In the genomic region with DNA sequence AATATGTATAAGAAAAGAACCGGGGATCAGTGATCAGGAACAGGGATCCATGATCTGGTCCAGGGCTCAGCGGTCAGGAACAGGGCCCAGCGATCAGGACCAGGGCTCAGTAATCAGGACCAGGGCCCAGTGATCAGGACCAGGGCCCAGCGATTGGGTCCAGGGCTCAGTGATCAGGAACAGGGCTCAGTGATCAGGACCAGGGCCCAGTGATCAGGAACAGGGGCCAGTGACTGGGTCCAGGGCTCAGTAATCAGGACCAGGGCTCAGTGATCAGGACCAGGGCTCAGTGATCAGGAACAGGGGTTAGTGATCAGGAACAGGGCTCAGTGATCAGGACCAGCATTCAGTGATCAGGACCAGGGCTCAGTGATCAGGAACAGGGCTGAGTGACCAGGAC, we compare ENCODE assay signal across 11 cellular contexts. TPM values are rescaled to one million over a fixed set of nuclear protein-coding genes. Genes with fewer than 3 reads are reported as not detected.
DNase-seq lines count a peak whose midpoint lies in the region; ATAC-seq, FAIRE-seq and TF ChIP-seq lines count a peak whose summit lies in the region.
"Had no signal": no experiment of that assay in that cellular context is flagged by ENCODE, and none has a peak within 500 bp of the region (broad histone marks: within the 10 kb centered on the region; RNA-seq: fewer than 3 reads in every experiment).

No MANE protein-coding gene starts in this region.

- no peak overlapping the region for H2BK15ac ChIP-seq in IMR-90 (ENCODE audit: low read depth, low read length)
- H2BK15ac ChIP-seq in H1 (ENCODE audit: low read length): no peak overlapping the region

- no peak overlapping the region for H3K4me2 ChIP-seq in IMR-90 (ENCODE audit: low read depth, low read length)
- no peak overlapping the region for H3K4me2 ChIP-seq in H1 (ENCODE audit: insufficient read depth in 1 of 2, low read depth in 2 of 2, low read length in 2 of 2)

- H3K14ac ChIP-seq in IMR-90 (replicated peaks; ENCODE audit: low read depth, low read length) (no peak overlapping the region), H1 (ENCODE audit: insufficient read length) (no peak overlapping the region)

- TF ChIP-seq POLR2A in IMR-90 (IDR thresholded peaks at IDR 0.05; ENCODE audit: low read depth, low read length) (no peak), H1 (IDR thresholded peaks at IDR 0.05; ENCODE audit: control extremely low read depth in 1 of 2, low read depth in 2 of 2, low read length in 2 of 2) (no peak)

- no peak overlapping the region for H2AFZ ChIP-seq in IMR-90 (replicated peaks; ENCODE audit: low read length, poor library complexity)
- H2AFZ ChIP-seq in H1 (ENCODE audit: low read length): no peak overlapping the region

- DNase-seq in GM06990 (ENCODE audit: extremely low read depth, insufficient read length) (peak; percentile 59), IMR-90 (peak; percentile 15), H1 (ENCODE audit: low read depth in 1 of 2, low spot score in 2 of 2) (no peak), natural killer cell (peak; percentile 7), NCI-H2029 (lab: John Stamatoyannopoulos, UW) (no peak), head of caudate nucleus (no peak), foreskin melanocyte (no peak)
- DNase-seq: activated naive CD4-positive, alpha-beta T cell; nucleus accumbens; thyroid gland had no signal

- POLR2A ChIA-PET in IMR-90 (lab: Charles Lee; ENCODE audit: unreplicated experiment): no interaction called here
- POLR2A ChIA-PET in H1 (lab: Charles Lee; ENCODE audit: partially characterized antibody): no interaction called here

- H4K5ac ChIP-seq in IMR-90 (ENCODE audit: low read depth, low read length) (no peak overlapping the region), H1 (ENCODE audit: insufficient read length, low read depth, low read length) (no peak overlapping the region)

- in situ Hi-C loops in IMR-90 (cut with MboI; ENCODE audit: low sequenced_read_pairs): no loop called here

- H4K20me1 ChIP-seq in IMR-90 (ENCODE audit: insufficient read depth, low read length): no peaks in the 10 kb centered on the region
- no peaks in the 10 kb centered on the region for H4K20me1 ChIP-seq in H1 (replicated peaks in 1 of 2; ENCODE audit: control insufficient read depth in 1 of 2, insufficient read depth in 2 of 2, low read length in 2 of 2)

- H3K18ac ChIP-seq in IMR-90 (ENCODE audit: low read depth, low read length): no peak overlapping the region
- no peak overlapping the region for H3K18ac ChIP-seq in H1 (ENCODE audit: extremely low read depth, low read length)

- WGBS in IMR-90 (ENCODE audit: extremely low coverage in 2 of 2, insufficient read length in 1 of 2), 2 experiments: 49% methylated on average over 4 of the region's 4 CpGs; no CpG with 5 or more reads in 1 of the 2 experiments
- 59% methylated on average over 4 of the region's 4 CpGs; no CpG with 5 or more reads in 1 of the 2 experiments for WGBS in H1 (ENCODE audit: extremely low coverage in 1 of 2, insufficient coverage in 1 of 2, insufficient read length in 1 of 2, insufficient replicate concordance in 2 of 2, low coverage in 1 of 2, low lambda C conversion rate in 2 of 2, missing lambda C conversion rate in 1 of 2), 2 experiments

- CTCF ChIA-PET in IMR-90 (lab: Yijun Ruan, JAX): no interaction called here
- CTCF ChIA-PET in H1 (lab: Charles Lee; ENCODE audit: partially characterized antibody): interaction anchor here (0.6 kb wide), 1 partner anchor 105 kb away, joined by 3 read pairs; no protein-coding TSS in a partner anchor

- H3K36me3 Mint-ChIP-seq in natural killer cell: no peaks in the 10 kb centered on the region

- peak overlapping the region in 1 of 2 donors; percentile 21 for H3K27ac Mint-ChIP-seq in natural killer cell

- H3K27me3 Mint-ChIP-seq in natural killer cell (ENCODE audit: low read depth in 2 of 2): no peaks in the 10 kb centered on the region

- H4K8ac ChIP-seq in IMR-90 (ENCODE audit: low read depth in 2 of 2, low read length in 2 of 2) (no peak overlapping the region), H1 (ENCODE audit: extremely low read depth, insufficient read depth, low read length) (no peak overlapping the region)

- no peak overlapping the region for H2BK120ac ChIP-seq in IMR-90 (ENCODE audit: low read depth, low read length)
- no peak overlapping the region for H2BK120ac ChIP-seq in H1 (replicated peaks; ENCODE audit: low read depth, low read length)

- H2BK20ac ChIP-seq in IMR-90 (ENCODE audit: low read depth, low read length): no peak overlapping the region
- H2BK20ac ChIP-seq in H1 (ENCODE audit: low read length): no peak overlapping the region

- dilution Hi-C loops in IMR-90 (cut with HindIII; ENCODE audit: low sequenced_read_pairs, unreplicated experiment): no loop called here

- H2BK5ac ChIP-seq in IMR-90 (ENCODE audit: low read depth, low read length, poor library complexity, severe bottlenecking): no peak overlapping the region
- no peak overlapping the region for H2BK5ac ChIP-seq in H1 (ENCODE audit: low read depth, low read length)

- no peaks in the 10 kb centered on the region for H3K9me3 Mint-ChIP-seq in natural killer cell

- H3K79me2 ChIP-seq in H1 (ENCODE audit: control insufficient read depth in 1 of 2, insufficient read depth in 2 of 2, low read length in 2 of 2): no peaks in the 10 kb centered on the region

- H3K9me1 ChIP-seq in IMR-90 (ENCODE audit: insufficient read depth, low read length): no peaks in the 10 kb centered on the region

- FAIRE-seq in H1 (lab: Jason Lieb, UNC): peak; percentile 42

- H3K56ac ChIP-seq in IMR-90 (ENCODE audit: extremely low read depth, insufficient read depth, low read length): no peak overlapping the region
- H3K56ac ChIP-seq in H1 (replicated peaks; ENCODE audit: insufficient read length, low read depth, low read length): no peak overlapping the region

- H3K4ac ChIP-seq in IMR-90 (ENCODE audit: low read depth, low read length) (no peak overlapping the region), H1 (replicated peaks; ENCODE audit: insufficient read length, low read depth, low read length) (no peak overlapping the region)

- no peak overlapping the region for H2BK12ac ChIP-seq in H1 (ENCODE audit: low read depth, low read length)

- H3K4me3 Mint-ChIP-seq in natural killer cell: no peak overlapping the region

- TF ChIP-seq RAD21 in IMR-90 (IDR thresholded peaks at IDR 0.05; ENCODE audit: low read length) (no peak), H1 (IDR thresholded peaks at IDR 0.05 in 1 of 2, conservative IDR thresholded peaks at IDR 0.05 in 1 of 2; ENCODE audit: low read depth in 2 of 2, low read length in 2 of 2) (no peak)

- H2AK5ac ChIP-seq in IMR-90 (ENCODE audit: low read depth, low read length): no peak overlapping the region
- H2AK5ac ChIP-seq in H1 (ENCODE audit: low read depth, low read length): no peak overlapping the region

- no peak overlapping the region for H2AK9ac ChIP-seq in IMR-90 (replicated peaks; ENCODE audit: low read depth, low read length, poor library complexity)

- H3K36me3 ChIP-seq in GM06990 (ENCODE audit: control insufficient read depth, insufficient read depth, low read length) (no peaks in the 10 kb centered on the region), IMR-90 (ENCODE audit: control insufficient read depth, insufficient read depth, low read length) (no peaks in the 10 kb centered on the region), H1 (ENCODE audit: control insufficient read depth in 2 of 4, insufficient read depth in 4 of 4, low read length in 3 of 4) (no peaks in the 10 kb centered on the region; a peak in 1 of 8 replicates)
- H3K36me3 ChIP-seq: thyroid gland had no signal

- H3K9ac ChIP-seq in IMR-90 (ENCODE audit: low read depth, low read length) (no peak overlapping the region), H1 (replicated peaks in 1 of 4; ENCODE audit: extremely low read depth in 1 of 4, low read depth in 3 of 4, low read length in 3 of 4) (no peak overlapping the region)

- peaks cover 10% of the 10 kb centered on the region for H3K9me3 ChIP-seq in IMR-90 (ENCODE audit: control insufficient read depth, insufficient read depth, low read length)
- H3K9me3 ChIP-seq in H1 (ENCODE audit: insufficient read depth in 2 of 2, low read depth in 1 of 2, low read length in 1 of 2): peaks cover 28 to 53% of the 10 kb centered on the region in 2 experiments
- H3K9me3 ChIP-seq: thyroid gland had no signal

- no peaks in the 10 kb centered on the region for H3K27me3 ChIP-seq in GM06990 (replicated peaks; ENCODE audit: control insufficient read depth, insufficient read depth, low read length)
- no peaks in the 10 kb centered on the region for H3K27me3 ChIP-seq in IMR-90 (ENCODE audit: control insufficient read depth, insufficient read depth, low read length)
- H3K27me3 ChIP-seq in H1 (replicated peaks in 1 of 4; ENCODE audit: control insufficient read depth in 3 of 4, extremely low read depth in 1 of 4, insufficient read depth in 3 of 4, low read length in 3 of 4): no peaks in the 10 kb centered on the region
- H3K27me3 ChIP-seq: thyroid gland had no signal

- no peak overlapping the region for H3K23ac ChIP-seq in IMR-90 (ENCODE audit: low read depth, low read length)
- no peak overlapping the region for H3K23ac ChIP-seq in H1 (ENCODE audit: insufficient read length)

- TF ChIP-seq CTCF in GM06990 (IDR thresholded peaks at IDR 0.05; ENCODE audit: insufficient read depth, low read length, poor library complexity, severe bottlenecking) (no peak), IMR-90 (conservative IDR thresholded peaks at IDR 0.05; ENCODE audit: low read depth, low read length) (no peak), H1 (IDR thresholded peaks at IDR 0.05; ENCODE audit: control extremely low read depth in 1 of 3, insufficient read depth in 1 of 3, low read depth in 1 of 3, low read length in 3 of 3) (no peak), natural killer cell (IDR thresholded peaks at IDR 0.05) (no peak)

- no TSS peak for BruUV-seq in IMR-90 (replicated peaks; lab: Mats Ljungman, UMichigan)

- H3K23me2 ChIP-seq in H1 (ENCODE audit: low read depth, low read length): peaks cover 3% of the 10 kb centered on the region; the same call in 1 of the 2 replicates

- TF ChIP-seq EP300 in H1 (IDR thresholded peaks at IDR 0.05; ENCODE audit: borderline replicate concordance in 1 of 2, low read depth in 2 of 2, low read length in 2 of 2): no peak

- ATAC-seq in IMR-90 (ENCODE audit: low read depth): peak; percentile 21; the same call in 1 of the 2 replicates
- ATAC-seq in natural killer cell: peak in 1 of 3 donors; percentile 39
- no peak for ATAC-seq in HG03520 (IDR thresholded peaks at IDR 0.05; ENCODE audit: unreplicated experiment)

- H4K91ac ChIP-seq in IMR-90 (ENCODE audit: insufficient read depth, low read depth, low read length): no peak overlapping the region
- H4K91ac ChIP-seq in H1 (replicated peaks; ENCODE audit: insufficient read length, low read length): no peak overlapping the region

- H3K4me3 ChIP-seq in GM06990 (replicated peaks; ENCODE audit: low read depth, low read length) (no peak overlapping the region), IMR-90 (ENCODE audit: insufficient read depth, low read depth, low read length) (no peak overlapping the region), H1 (ENCODE audit: extremely low read depth in 1 of 4, insufficient read depth in 2 of 4, low read depth in 3 of 4, low read length in 4 of 4) (no peak overlapping the region)
- H3K4me3 ChIP-seq: thyroid gland had no signal

- H3K4me1 ChIP-seq in IMR-90 (ENCODE audit: control insufficient read depth, insufficient read depth, low read length): no peaks in the 10 kb centered on the region
- no peaks in the 10 kb centered on the region for H3K4me1 ChIP-seq in H1 (replicated peaks in 1 of 4; ENCODE audit: control insufficient read depth in 3 of 4, insufficient read depth in 4 of 4, low read length in 3 of 4)
- H3K4me1 ChIP-seq: thyroid gland had no signal

- intact Hi-C loops in IMR-90 (cut with micrococcal nuclease) (no loop called here), natural killer cell (cut with micrococcal nuclease) (loop anchor here (2.0 kb wide), 1 partner anchor 118 kb away; no protein-coding TSS in a partner anchor), head of caudate nucleus (cut with DNase I) (no loop called here)

- H3K79me1 ChIP-seq in IMR-90 (ENCODE audit: low read depth in 1 of 2, low read length in 2 of 2) (no peaks in the 10 kb centered on the region), H1 (ENCODE audit: low read depth, low read length) (no peaks in the 10 kb centered on the region)

- no peaks in the 10 kb centered on the region for H3K4me1 Mint-ChIP-seq in natural killer cell

- H3K27ac ChIP-seq in IMR-90 (ENCODE audit: insufficient read depth, low read length) (no peak overlapping the region), H1 (ENCODE audit: low read depth, low read length) (no peak overlapping the region)
- H3K27ac ChIP-seq: thyroid gland had no signal

RNA-seq across cellular contexts. Expression of a gene that starts 56.3 kb away (rescaled TPM):
- 2.7 and 3.9 TPM in 2 replicates for total RNA-seq in IMR-90 (2012; rRNA removed)
- 6.3 and 8.5 TPM in 2 replicates for polyA plus RNA-seq in IMR-90 (2012; rRNA removed)
- 5.9 and 17.0 TPM in 2 replicates for polyA plus RNA-seq in IMR-90 (2012; cell fraction: cytosol; rRNA removed)
- polyA plus RNA-seq in IMR-90 (2012; cell fraction: nucleus; rRNA removed; ENCODE audit: low replicate concordance): 5.2 and 13.9 TPM in 2 replicates
- total RNA-seq in H1 (2021; fragmentation: NEBNext Ultra II Directional; extraction: Animal tissue kit (Norgen Biotek cat#: 25700)): not detected in 2 replicates
- 1.9 and 2.4 TPM in 2 replicates for polyA plus RNA-seq in H1 (2011; rRNA removed)
- 1.8 TPM for polyA plus RNA-seq in H1 (2011; cell fraction: cytosol; rRNA removed)
- 1.7 TPM for polyA plus RNA-seq in H1 (2011; cell fraction: nucleus; rRNA removed)
- 0.48 to 0.85 TPM (median 0.71 TPM) in 4 replicates for polyA plus RNA-seq in H1 (2012, experiment 1 of 2)
- 0.55 TPM for polyA plus RNA-seq in H1 (2012, experiment 2 of 2)
- 0.85 TPM for polyA plus RNA-seq in H1 (2013, experiment 1 of 2)
- 0.77 TPM for polyA plus RNA-seq in H1 (2013, experiment 2 of 2)
- polyA minus RNA-seq in H1 (2011; rRNA and poly(A)+ RNA removed): 0.16 and 0.59 TPM in 2 replicates
- 1.8 TPM for polyA minus RNA-seq in H1 (2011; cell fraction: cytosol; rRNA and poly(A)+ RNA removed)
- 1.8 TPM for polyA minus RNA-seq in H1 (2011; cell fraction: nucleus; rRNA and poly(A)+ RNA removed)
- total RNA-seq in natural killer cell: under 1 TPM in 2 of 3 donors, not detected in 1; 0.54 to 0.80 TPM

Comparison
In these comparisons a context has a peak if more than half of its experiments do, and no peak if none do; other contexts are left out.
1. DNase-seq: peak in GM06990 (single experiment), IMR-90 (single experiment) and natural killer cell (single experiment); none in H1 (0 of 2), NCI-H2029 (single experiment), head of caudate nucleus (0 of 42) and foreskin melanocyte (single experiment).